8 cellular contexts compared by ENCODE assay signal in genomic region chr22:41589260-41589600, GRCh38. TPM values are rescaled to one million over a fixed set of nuclear protein-coding genes. Genes with fewer than 3 reads are reported as not detected.
DNase-seq lines count a peak whose midpoint lies in the region; ATAC-seq and TF ChIP-seq lines count a peak whose summit lies in the region.

No MANE protein-coding gene starts in this region.

- H3K36me3 Mint-ChIP-seq in H9 (ENCODE audit: insufficient read depth in 1 of 3, low read depth in 3 of 3) (peaks cover 0 to 3% (median 2%) of the 10 kb centered on the region in 3 experiments; a peak in 3 of 7 replicates), natural killer cell (no peaks in the 10 kb centered on the region)

- peak overlapping the region; percentile 75 for H3K4me2 ChIP-seq in H9 (ENCODE audit: insufficient read depth, insufficient read length, low read length)

- H4K91ac ChIP-seq in H9 (ENCODE audit: insufficient read length, low read depth, low read length) = no peak overlapping the region

- intact Hi-C loops in natural killer cell (cut with micrococcal nuclease) = loop anchor here (1.0 kb wide), 1 partner anchor 32 kb away; the partner anchor contains the start of genes DESI1 and XRCC6

- H2BK12ac ChIP-seq in H9 (ENCODE audit: insufficient read length, low read depth, low read length) = no peak overlapping the region

- no peak overlapping the region for H2AFZ ChIP-seq in H9 (ENCODE audit: low read length)

- H3K27ac Mint-ChIP-seq in H9 (peak overlapping the region in 1 of 3 experiments; percentile 53; a peak in 1 of 7 replicates), natural killer cell (peak overlapping the region; percentile 58 to 80)

- ATAC-seq in natural killer cell = no peak

- no peak overlapping the region for H2AK5ac ChIP-seq in H9 (ENCODE audit: insufficient read length, low read length)

- peak overlapping the region; percentile 5 for H3K9ac ChIP-seq in H9 (ENCODE audit: extremely low read depth, insufficient read length, low read length)
- peak overlapping the region; percentile 78 for H3K9ac ChIP-seq in SK-N-MC (ENCODE audit: insufficient read length)

- no peak overlapping the region for H3K14ac ChIP-seq in H9 (ENCODE audit: insufficient read depth, low read length)

- no peaks in the 10 kb centered on the region for H3K4me1 ChIP-seq in H9 (ENCODE audit: insufficient read depth, low read length)

- H4K5ac ChIP-seq in H9 (ENCODE audit: insufficient read length, low read depth, low read length) = no peak overlapping the region

- H3T11ph ChIP-seq in H9 (ENCODE audit: low read length) = no peak overlapping the region

- H3K27ac ChIP-seq in H9 (ENCODE audit: insufficient read length, low read depth, low read length) (no peak overlapping the region), SK-N-MC (no peak overlapping the region)

- no peaks in the 10 kb centered on the region for H3K79me1 ChIP-seq in H9 (ENCODE audit: insufficient read depth, low read depth, low read length, poor library complexity, severe bottlenecking)

- H2BK15ac ChIP-seq in H9 (ENCODE audit: low read depth, low read length) = no peak overlapping the region

- H3K9me3 ChIP-seq in H9 (ENCODE audit: control insufficient read depth, low read depth, low read length) (no peaks in the 10 kb centered on the region), SK-N-MC (ENCODE audit: low read depth, low read length) (no peaks in the 10 kb centered on the region)

- peaks cover 7% of the 10 kb centered on the region for H3K23me2 ChIP-seq in H9 (ENCODE audit: insufficient read length, low read depth, low read length, poor library complexity, severe bottlenecking)

- no peak overlapping the region for H3K56ac ChIP-seq in H9 (ENCODE audit: insufficient read length, low read depth, low read length)

- H3K4me3 ChIP-seq in SK-N-MC (peak overlapping the region; percentile 95), epithelial cell of proximal tubule (ENCODE audit: low read depth, low read length) (peak overlapping the region; percentile 97)

- no peak overlapping the region for H2BK5ac ChIP-seq in H9 (ENCODE audit: insufficient read length, low read length)

- H3K23ac ChIP-seq in H9 (ENCODE audit: insufficient read length, low read depth, low read length) = no peak overlapping the region

- H3K9me3 Mint-ChIP-seq in H9 (0 out of 5 replicates have a peak, but pooled peaks cover 0 to 3% of the 10 kb centered on the region in 2 experiments), natural killer cell (no peaks in the 10 kb centered on the region)

- WGBS in H9 (ENCODE audit: extremely low coverage, insufficient read length, low lambda C conversion rate) = no CpG with 5 or more reads among the region's 18 CpGs

- H3K79me2 ChIP-seq in H9 (ENCODE audit: insufficient read depth, low read length) = no peaks in the 10 kb centered on the region

- DNase-seq in ELF-1 (ENCODE audit: low read depth, low spot score) (peak; percentile 60), H9 (no peak), SK-N-MC (ENCODE audit: low read depth, low spot score) (no peak), epithelial cell of proximal tubule (ENCODE audit: low read depth) (no peak), natural killer cell (no peak), NCI-H2171 treated with DMSO at 0.1 percent for 48 hours (lab: John Stamatoyannopoulos, UW) (no peak), NCI-H774 (lab: John Stamatoyannopoulos, UW) (no peak), NCI-H2029 (lab: John Stamatoyannopoulos, UW) (no peak)

- H3K27me3 Mint-ChIP-seq in H9 (ENCODE audit: low read depth) = peaks cover 5% of the 10 kb centered on the region
- peaks cover 0 to 7% of the 10 kb centered on the region in 2 donors for H3K27me3 Mint-ChIP-seq in natural killer cell (ENCODE audit: low read depth in 2 of 2)

- no peak overlapping the region for H3K4ac ChIP-seq in H9 (ENCODE audit: low read depth, low read length)

- no peak overlapping the region for H4K8ac ChIP-seq in H9 (replicated peaks; ENCODE audit: insufficient read length, low read depth, low read length)

- H3K18ac ChIP-seq in H9 (ENCODE audit: insufficient read length, low read depth, low read length) = no peak overlapping the region

- no peaks in the 10 kb centered on the region for H3K36me3 ChIP-seq in SK-N-MC (ENCODE audit: insufficient read depth, low read length)

- H4K20me1 ChIP-seq in H9 (ENCODE audit: control insufficient read depth, insufficient read depth, insufficient read length) = no peaks in the 10 kb centered on the region

- H3K4me1 Mint-ChIP-seq in H9 (peaks cover 6 to 8% of the 10 kb centered on the region in 2 experiments), natural killer cell (peaks cover 8 to 10% of the 10 kb centered on the region in 2 donors)

- peak overlapping the region; percentile 86 to 92 for H3K4me3 Mint-ChIP-seq in H9
- H3K4me3 Mint-ChIP-seq in natural killer cell = peak overlapping the region; percentile 92

- no peaks in the 10 kb centered on the region for H3K27me3 ChIP-seq in H9 (ENCODE audit: insufficient read depth, low read length)

- H2BK20ac ChIP-seq in H9 (ENCODE audit: low read depth, low read length, poor library complexity, severe bottlenecking) = no peak overlapping the region

- TF ChIP-seq CTCF in H9 (conservative IDR thresholded peaks at IDR 0.05) (no peak), epithelial cell of proximal tubule (conservative IDR thresholded peaks at IDR 0.05; ENCODE audit: low read depth, low read length) (no peak), natural killer cell (IDR thresholded peaks at IDR 0.05) (no peak)

- H2BK120ac ChIP-seq in H9 (ENCODE audit: low read depth, low read length, poor library complexity, severe bottlenecking) = no peak overlapping the region

RNA-seq across cellular contexts. Expression of gene PMM1, which starts 0.4 kb away (rescaled TPM):
- total RNA-seq in H9 (2021) (18.4 and 19.8 TPM in 2 replicates), epithelial cell of proximal tubule (34.1 and 61.2 TPM in 2 replicates), natural killer cell (10 to 100 TPM; 13.1 to 20.4 (median 16.4) TPM)

RNA-seq across cellular contexts. Expression of gene CSDC2, which starts 28.4 kb away (rescaled TPM):
- total RNA-seq in H9 (2021) (1.0 and 1.2 TPM in 2 replicates), epithelial cell of proximal tubule (3.6 and 4.3 TPM in 2 replicates), natural killer cell (not detected)

RNA-seq across cellular contexts. Expression of gene DESI1, which starts 31.6 kb away (rescaled TPM):
- total RNA-seq in H9 (2021) (28.3 and 30.2 TPM in 2 replicates), epithelial cell of proximal tubule (21.8 and 180 TPM in 2 replicates), natural killer cell (10 to 100 TPM; 15.0 to 22.2 (median 20.6) TPM)

RNA-seq across cellular contexts. Expression of gene XRCC6, which starts 31.9 kb away (rescaled TPM):
- 461 and 466 TPM in 2 replicates for total RNA-seq in H9 (2021)
- total RNA-seq in epithelial cell of proximal tubule = 368 and 606 TPM in 2 replicates
- total RNA-seq in natural killer cell = 100 to 1,000 TPM; 134 to 142 (median 140) TPM

RNA-seq across cellular contexts. Expression of gene POLR3H, which starts 45.0 kb away (rescaled TPM):
- total RNA-seq in H9 (2021) = 63.6 and 68.2 TPM in 2 replicates
- 9.5 and 17.0 TPM in 2 replicates for total RNA-seq in epithelial cell of proximal tubule
- 10 to 100 TPM; 13.1 to 18.8 (median 16.2) TPM for total RNA-seq in natural killer cell
